ENCODE assay signal across 8 cellular contexts in genomic region chr12:71694099-71694820, GRCh38. TPM values are rescaled to one million over a fixed set of nuclear protein-coding genes. Genes with fewer than 3 reads are reported as not detected.
DNase-seq lines count a peak whose midpoint lies in the region; ATAC-seq lines count a peak whose summit lies in the region.

No MANE protein-coding gene starts in this region.

- POLR2A ChIA-PET in naive thymus-derived CD8-positive, alpha-beta T cell (lab: Charles Lee), result no interaction called here

- peaks cover 3 to 52% (median 17%) of the 10 kb centered on the region in 4 donors for H3K4me1 Mint-ChIP-seq in naive thymus-derived CD8-positive, alpha-beta T cell

- intact Hi-C loops in head of caudate nucleus (cut with DNase I), result no loop called here

- H3K27ac Mint-ChIP-seq in naive thymus-derived CD8-positive, alpha-beta T cell, result peak overlapping the region in 7 of 10 donors; percentile 41 to 85 (median 55)

- peak; percentile 88 for ATAC-seq in GM18873 (IDR thresholded peaks at IDR 0.05; ENCODE audit: low FRiP score, unreplicated experiment)
- peak; percentile 91 for ATAC-seq in HG02759 (IDR thresholded peaks at IDR 0.05; ENCODE audit: unreplicated experiment)
- peak in 1 of 2 donors; percentile 35 for ATAC-seq in naive thymus-derived CD8-positive, alpha-beta T cell

- DNase-seq in NCI-H82 treated with DMSO at 0.1 percent for 48 hours (lab: John Stamatoyannopoulos, UW; ENCODE audit: unreplicated experiment) (peak; percentile 87), hepatic stellate cell (ENCODE audit: low spot score) (no peak), NCI-H146 (lab: John Stamatoyannopoulos, UW) (no peak), head of caudate nucleus (no peak), activated gamma-delta T cell (lab: John Stamatoyannopoulos, UW) (no peak)
- DNase-seq in naive thymus-derived CD8-positive, alpha-beta T cell, result no peak

- no peaks in the 10 kb centered on the region for H3K27me3 Mint-ChIP-seq in naive thymus-derived CD8-positive, alpha-beta T cell

- no peaks in the 10 kb centered on the region for H3K9me3 Mint-ChIP-seq in naive thymus-derived CD8-positive, alpha-beta T cell

- H3K4me3 Mint-ChIP-seq in naive thymus-derived CD8-positive, alpha-beta T cell, result peak overlapping the region in 1 of 10 donors; percentile 8

- peaks cover 0 to 52% (median 17%) of the 10 kb centered on the region in 3 donors for H3K36me3 Mint-ChIP-seq in naive thymus-derived CD8-positive, alpha-beta T cell

RNA-seq across cellular contexts. Expression of gene TMEM19, which starts 8.4 kb away (rescaled TPM):
- total RNA-seq in naive thymus-derived CD8-positive, alpha-beta T cell, result 10 to 100 TPM; 22.0 to 30.5 TPM
- polyA plus RNA-seq in naive thymus-derived CD8-positive, alpha-beta T cell, result 10 to 100 TPM; 40.1 to 53.8 (median 43.5) TPM

RNA-seq across cellular contexts. Expression of gene THAP2, which starts 30.2 kb away (rescaled TPM):
- total RNA-seq in naive thymus-derived CD8-positive, alpha-beta T cell, result 10 to 100 TPM; 14.3 to 15.8 TPM
- polyA plus RNA-seq in naive thymus-derived CD8-positive, alpha-beta T cell, result 10 to 100 TPM in 1 of 3 donors, 1 to 10 TPM in 2; 9.6 to 11.6 (median 9.7) TPM

RNA-seq across cellular contexts. Expression of gene ZFC3H1, which starts 30.6 kb away (rescaled TPM):
- 100 to 1,000 TPM; 117 to 118 TPM for total RNA-seq in naive thymus-derived CD8-positive, alpha-beta T cell
- 10 to 100 TPM; 19.1 to 28.5 (median 21.3) TPM for polyA plus RNA-seq in naive thymus-derived CD8-positive, alpha-beta T cell
